ENCODE assay signal across 2 cellular contexts in genomic region chr4:8385106-8385505, GRCh38.
TF ChIP-seq lines count a peak whose summit lies in the region.

No MANE protein-coding gene starts in this region.

TF ChIP-seq in K562, 482 proteins besides CTCF, POLR2A, EP300 and RAD21 (continued from another document and continues in another):
- TF ChIP-seq ZNF318 (IDR thresholded peaks at IDR 0.05; ENCODE audit: borderline replicate concordance in 1 of 2, low read depth in 1 of 2) (0 out of 4 replicates have a peak, but pooled peaks of 1 of the 2 experiments have one; percentile 23), ATF2 (CRISPR knock-in tag; IDR thresholded peaks at IDR 0.05) (no peak; the same call in 1 of the 2 replicates), NCOA1 (IDR thresholded peaks at IDR 0.05; ENCODE audit: low read depth) (peak; percentile 79), USF1 (CRISPR knock-in tag; IDR thresholded peaks at IDR 0.05) (peak; percentile 97), ZNF324 (CRISPR knock-in tag; IDR thresholded peaks at IDR 0.05) (no peak), ESRRA (IDR thresholded peaks at IDR 0.05; ENCODE audit: borderline replicate concordance, low read depth) (peak; percentile 94), BACH1 (tag; IDR thresholded peaks at IDR 0.05) (no peak), JUN (IDR thresholded peaks at IDR 0.05; ENCODE audit: borderline replicate concordance, low read depth, low read length) (0 out of 2 replicates have a peak, but pooled peaks have one; percentile 16), JUN (CRISPR knock-in tag; IDR thresholded peaks at IDR 0.05; ENCODE audit: borderline replicate concordance) (no peak), ZNF444 (CRISPR knock-in tag; IDR thresholded peaks at IDR 0.05) (no peak), ATF7 (IDR thresholded peaks at IDR 0.05) (peak; percentile 81), SMARCB1 (IDR thresholded peaks at IDR 0.05; ENCODE audit: insufficient read length, low read depth) (no peak), ZNF436 (CRISPR knock-in tag; IDR thresholded peaks at IDR 0.05) (no peak), XRCC5 (IDR thresholded peaks at IDR 0.05; ENCODE audit: low read depth, low read length) (no peak), ZNF740 (CRISPR knock-in tag; IDR thresholded peaks at IDR 0.05) (no peak), ZNF740 (tag; IDR thresholded peaks at IDR 0.05) (no peak), XRCC4 (IDR thresholded peaks at IDR 0.05; ENCODE audit: extremely low read depth, insufficient read depth, insufficient read length) (no peak)

TF ChIP-seq in HepG2, 621 proteins besides CTCF, POLR2A, EP300 and RAD21 (continued from another document):
- TF ChIP-seq GPBP1L1 (CRISPR knock-in tag; IDR thresholded peaks at IDR 0.05) (no peak), NFE2L1 (CRISPR knock-in tag; IDR thresholded peaks at IDR 0.05; ENCODE audit: borderline replicate concordance) (no peak), SIN3A (IDR thresholded peaks at IDR 0.05; ENCODE audit: borderline replicate concordance, low read depth, low read length) (no peak), USF2 (IDR thresholded peaks at IDR 0.05; ENCODE audit: low read depth, low read length) (peak; percentile 45; the same call in 1 of the 2 replicates), USF2 (CRISPR knock-in tag; IDR thresholded peaks at IDR 0.05; ENCODE audit: borderline replicate concordance) (no peak), TSC22D2 (CRISPR knock-in tag; IDR thresholded peaks at IDR 0.05; ENCODE audit: borderline replicate concordance) (no peak), THRA (CRISPR knock-in tag; IDR thresholded peaks at IDR 0.05; ENCODE audit: borderline replicate concordance) (peak; percentile 76; the same call in 1 of the 2 replicates)
TF ChIP-seq in HepG2: peak in this region for 15.
